In genomic region chr17:42402121-42402516, GRCh38 we compare ENCODE assay signal across 13 cellular contexts. TPM values are rescaled to one million over a fixed set of nuclear protein-coding genes. Genes with fewer than 3 reads are reported as not detected.
DNase-seq lines count a peak whose midpoint lies in the region; ATAC-seq, FAIRE-seq and TF ChIP-seq lines count a peak whose summit lies in the region.
"Had no signal": no experiment of that assay in that cellular context is flagged by ENCODE, and none has a peak within 500 bp of the region (broad histone marks: within the 10 kb centered on the region; RNA-seq: fewer than 3 reads in every experiment).

No MANE protein-coding gene starts in this region.

- H3K36me3 Mint-ChIP-seq in brain (no peaks in the 10 kb centered on the region), neural crest cell (ENCODE audit: low read depth) (no peaks in the 10 kb centered on the region)
- H3K36me3 Mint-ChIP-seq: memory B cell had no signal

- H3K4me1 Mint-ChIP-seq in brain (peaks cover 27% of the 10 kb centered on the region), neural crest cell (peaks cover 24% of the 10 kb centered on the region)

- H3K27ac ChIP-seq in A549 (peak overlapping the region; percentile 7 to 58; a peak in 4 of 6 replicates), HCT116 (ENCODE audit: low read depth, low read length) (no peak overlapping the region)
- H3K27ac ChIP-seq: C4-2B had no signal

- POLR2A ChIA-PET in A549 (lab: Yijun Ruan, JAX): no interaction called here
- POLR2A ChIA-PET in HCT116 (lab: Charles Lee): interaction anchor here (0.6 to 1.0 kb wide), 2 partner anchors 13 to 36 kb away, joined by 3 read pairs; partner anchors contain the start of gene STAT3

- RAD21 ChIA-PET in HCT116 (lab: Charles Lee; ENCODE audit: low non-redundant PET in 1 of 2, low total read pairs in 2 of 2, uncharacterized antibody in 2 of 2, unreplicated experiment in 2 of 2): no interaction called here

- H3K9ac ChIP-seq in HCT116 (ENCODE audit: low read length): no peak overlapping the region

- H3K4me3 Mint-ChIP-seq in brain: peak overlapping the region in 1 of 5 experiments; percentile 54
- H3K4me3 Mint-ChIP-seq in neural crest cell: no peak overlapping the region
- H3K4me3 Mint-ChIP-seq: memory B cell had no signal

- H3K9me3 Mint-ChIP-seq in brain (peaks cover 0 to 7% (median 0%) of the 10 kb centered on the region in 5 experiments), neural crest cell (no peaks in the 10 kb centered on the region)
- H3K9me3 Mint-ChIP-seq: memory B cell had no signal

- ATAC-seq in A549 (peak in 1 of 2 experiments; percentile 3; a peak in 1 of 6 replicates), HCT116 (peak; percentile 6; the same call in 1 of the 2 replicates), HG03135 (IDR thresholded peaks at IDR 0.05; ENCODE audit: unreplicated experiment) (no peak), GM21423 (IDR thresholded peaks at IDR 0.05; ENCODE audit: unreplicated experiment) (no peak)

- H3K27me3 Mint-ChIP-seq in brain (no peaks in the 10 kb centered on the region), neural crest cell (ENCODE audit: low read depth) (no peaks in the 10 kb centered on the region)

- no peak for TF ChIP-seq POLR2A in A549 (IDR thresholded peaks at IDR 0.05; ENCODE audit: low read length)
- no peak for TF ChIP-seq POLR2A in HCT116 (IDR thresholded peaks at IDR 0.05; ENCODE audit: borderline replicate concordance, extremely low read depth, insufficient read depth, insufficient read length)

- H3K27me3 ChIP-seq in HCT116 (ENCODE audit: insufficient read depth, low read length): no peaks in the 10 kb centered on the region

- WGBS in A549 (ENCODE audit: missing lambda C conversion rate): 59% methylated on average over 3 of the region's 3 CpGs

- H3K4me3 ChIP-seq in A549: no peak overlapping the region
- H3K4me3 ChIP-seq in HCT116 (replicated peaks in 1 of 2; ENCODE audit: low read depth in 1 of 2, low read length in 2 of 2): no peak overlapping the region

- BruUV-seq in HCT116 (replicated peaks; lab: Mats Ljungman, UMichigan): no TSS peak

- H4K20me1 ChIP-seq in HCT116 (ENCODE audit: insufficient read depth): no peaks in the 10 kb centered on the region

- no peak for TF ChIP-seq RAD21 in A549 (conservative IDR thresholded peaks at IDR 0.05 in 1 of 2, IDR thresholded peaks at IDR 0.05 in 1 of 2)
- no peak for TF ChIP-seq RAD21 in HCT116 (IDR thresholded peaks at IDR 0.05; ENCODE audit: low read depth)

- H2AFZ ChIP-seq in HCT116 (ENCODE audit: low read depth, low read length, poor library complexity, severe bottlenecking): no peak overlapping the region

- H3K4me1 ChIP-seq in A549 (peaks cover 61% of the 10 kb centered on the region), HCT116 (ENCODE audit: control insufficient read depth in 1 of 2, insufficient read depth in 2 of 2, low read length in 2 of 2) (peaks cover 10 to 40% of the 10 kb centered on the region in 2 experiments)

- no peak for TF ChIP-seq CTCF in A549 (IDR thresholded peaks at IDR 0.05)
- TF ChIP-seq CTCF in HCT116 (IDR thresholded peaks at IDR 0.05 in 2 of 3, conservative IDR thresholded peaks at IDR 0.05 in 1 of 3; ENCODE audit: borderline replicate concordance in 1 of 3, insufficient read depth in 1 of 3, low read depth in 2 of 3, low read length in 2 of 3): no peak
- TF ChIP-seq CTCF in brain (conservative IDR thresholded peaks at IDR 0.05): no peak
- no peak for TF ChIP-seq CTCF in neural crest cell (conservative IDR thresholded peaks at IDR 0.05)

- FAIRE-seq in A549 (lab: Jason Lieb, UNC): no peak

- H3K27ac Mint-ChIP-seq in brain (peak overlapping the region; percentile 43 to 87 (median 49)), neural crest cell (ENCODE audit: unreplicated experiment) (peak overlapping the region; percentile 93)
- H3K27ac Mint-ChIP-seq: memory B cell had no signal

- DNase-seq in A549 (ENCODE audit: low read depth in 1 of 2, low spot score in 1 of 2) (no peak), HCT116 (ENCODE audit: low read depth, low spot score) (no peak), neural crest cell (ENCODE audit: low read depth, low spot score) (no peak), NK-92 (lab: John Stamatoyannopoulos, UW; ENCODE audit: unreplicated experiment) (no peak), DMS114 treated with DMSO at 0.1 percent for 48 hours (lab: John Stamatoyannopoulos, UW; ENCODE audit: unreplicated experiment) (no peak)
- DNase-seq: activated CD8-positive, alpha-beta memory T cell treated with anti-CD3 and anti-CD28 coated beads for 24 hours; effector CD4-positive, alpha-beta T cell; NCI-H1417 had no signal

- intact Hi-C loops in HCT116 (cut with micrococcal nuclease): no loop called here

- H3K9me2 ChIP-seq in HCT116 (ENCODE audit: insufficient read depth): no peaks in the 10 kb centered on the region

- CTCF ChIA-PET in A549 (lab: Yijun Ruan, JAX) (interaction anchor here (0.6 to 33.2 kb wide), 13 partner anchors 8 to 528 kb away, joined by 3 to 1360 read pairs (median 5); partner anchors contain the start of genes CAVIN1, STAT3 and STAT5A), HCT116 (lab: Charles Lee) (interaction anchor here (1.4 kb wide), 1 partner anchor 180 kb away, joined by 6 read pairs; no protein-coding TSS in a partner anchor)

- TF ChIP-seq EP300 in A549 (IDR thresholded peaks at IDR 0.05): no peak

- H3K9me3 ChIP-seq in A549 (no peaks in the 10 kb centered on the region), HCT116 (ENCODE audit: control insufficient read depth in 1 of 2, insufficient read depth in 1 of 2, low read depth in 1 of 2, low read length in 2 of 2) (no peaks in the 10 kb centered on the region)

- peaks cover 4 to 17% of the 10 kb centered on the region in 2 experiments; a peak in 2 of 4 replicates for H3K36me3 ChIP-seq in HCT116 (ENCODE audit: control insufficient read depth in 1 of 2, insufficient read depth in 2 of 2, low read length in 2 of 2)

- H3K79me2 ChIP-seq in HCT116 (ENCODE audit: insufficient read depth, low read length): peaks cover 27% of the 10 kb centered on the region; the same call in 1 of the 2 replicates

- H3K4me2 ChIP-seq in A549: no peak overlapping the region
- H3K4me2 ChIP-seq in HCT116 (ENCODE audit: low read length): peak overlapping the region; percentile 15; the same call in 1 of the 2 replicates

TF ChIP-seq in A549, 52 proteins besides CTCF, POLR2A, EP300 and RAD21:
- TF ChIP-seq, protein P1, sequence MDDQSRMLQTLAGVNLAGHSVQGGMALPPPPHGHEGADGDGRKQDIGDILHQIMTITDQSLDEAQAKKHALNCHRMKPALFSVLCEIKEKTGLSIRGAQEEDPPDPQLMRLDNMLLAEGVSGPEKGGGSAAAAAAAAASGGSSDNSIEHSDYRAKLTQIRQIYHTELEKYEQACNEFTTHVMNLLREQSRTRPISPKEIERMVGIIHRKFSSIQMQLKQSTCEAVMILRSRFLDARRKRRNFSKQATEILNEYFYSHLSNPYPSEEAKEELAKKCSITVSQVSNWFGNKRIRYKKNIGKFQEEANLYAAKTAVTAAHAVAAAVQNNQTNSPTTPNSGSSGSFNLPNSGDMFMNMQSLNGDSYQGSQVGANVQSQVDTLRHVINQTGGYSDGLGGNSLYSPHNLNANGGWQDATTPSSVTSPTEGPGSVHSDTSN (IDR thresholded peaks at IDR 0.05): no peak

TF ChIP-seq in HCT116, 20 proteins besides CTCF, POLR2A, EP300 and RAD21:
- TF ChIP-seq ELF1 (IDR thresholded peaks at IDR 0.05; ENCODE audit: borderline replicate concordance, low read depth): no peak

RNA-seq across cellular contexts. Expression of gene STAT3, which starts 13.9 kb away (rescaled TPM):
- polyA plus RNA-seq in A549 (2011; rRNA removed): 72.8 and 81.9 TPM in 2 replicates
- polyA plus RNA-seq in A549 (2012; cell fraction: cytosol; rRNA removed): 49.5 and 57.3 TPM in 2 replicates
- 80.0 and 101 TPM in 2 replicates for polyA plus RNA-seq in A549 (2012; cell fraction: nucleus; rRNA removed)
- polyA plus RNA-seq in A549 (2017; fragmentation: RNase III; extraction: RNeasy Plus Mini Kit Qiagen cat#74134 plus additional on column Dnase treatment): 97.8 to 115 TPM (median 109 TPM) in 3 replicates
- polyA minus RNA-seq in A549 (2011; rRNA and poly(A)+ RNA removed): 127 and 145 TPM in 2 replicates
- total RNA-seq in HCT116 (2021; ENCODE audit: unreplicated experiment): 61.0 TPM
- polyA plus RNA-seq in HCT116 (2012): 38.0 and 39.4 TPM in 2 replicates
- polyA plus RNA-seq in brain (ENCODE audit: insufficient read depth, low read depth, low replicate concordance): 81.5 TPM
- 38.0 and 40.9 TPM in 2 replicates for total RNA-seq in neural crest cell

RNA-seq across cellular contexts. Expression of gene CAVIN1, which starts 20.9 kb away (rescaled TPM):
- polyA plus RNA-seq in A549 (2011; rRNA removed) (91.4 and 101 TPM in 2 replicates), A549 (2017; fragmentation: RNase III; extraction: RNeasy Plus Mini Kit Qiagen cat#74134 plus additional on column Dnase treatment) (371 to 416 TPM (median 377 TPM) in 3 replicates), brain (ENCODE audit: insufficient read depth, low read depth, low replicate concordance) (36.9 TPM)
- 179 and 201 TPM in 2 replicates for polyA plus RNA-seq in A549 (2012; cell fraction: cytosol; rRNA removed)
- polyA plus RNA-seq in A549 (2012; cell fraction: nucleus; rRNA removed): 194 and 208 TPM in 2 replicates
- 68.0 and 70.8 TPM in 2 replicates for polyA minus RNA-seq in A549 (2011; rRNA and poly(A)+ RNA removed)
- total RNA-seq in HCT116 (2021; ENCODE audit: unreplicated experiment) (79.7 TPM), neural crest cell (0.09 and 0.14 TPM in 2 replicates)
- 52.0 and 53.3 TPM in 2 replicates for polyA plus RNA-seq in HCT116 (2012)

RNA-seq across cellular contexts. Expression of gene ATP6V0A1, which starts 56.6 kb away (rescaled TPM):
- 33.7 and 59.6 TPM in 2 replicates for polyA plus RNA-seq in A549 (2011; rRNA removed)
- 36.3 and 39.6 TPM in 2 replicates for polyA plus RNA-seq in A549 (2012; cell fraction: cytosol; rRNA removed)
- 219 and 262 TPM in 2 replicates for polyA plus RNA-seq in A549 (2012; cell fraction: nucleus; rRNA removed)
- 25.8 to 27.3 TPM (median 26.7 TPM) in 3 replicates for polyA plus RNA-seq in A549 (2017; fragmentation: RNase III; extraction: RNeasy Plus Mini Kit Qiagen cat#74134 plus additional on column Dnase treatment)
- 115 and 146 TPM in 2 replicates for polyA minus RNA-seq in A549 (2011; rRNA and poly(A)+ RNA removed)
- total RNA-seq in HCT116 (2021; ENCODE audit: unreplicated experiment): 65.2 TPM
- polyA plus RNA-seq in HCT116 (2012): 45.1 and 45.5 TPM in 2 replicates
- 163 TPM for polyA plus RNA-seq in brain (ENCODE audit: insufficient read depth, low read depth, low replicate concordance)
- total RNA-seq in neural crest cell: 59.4 and 64.7 TPM in 2 replicates

Comparison
In these comparisons a context has a peak if more than half of its experiments do, and no peak if none do; other contexts are left out.
1. RNA of gene CAVIN1, which starts 20.9 kb away (total RNA-seq): 79.7 TPM in HCT116 (single experiment); 0.09 to 0.14 TPM in neural crest cell; every median in the first group is over 10 times any median in the second.